ENCODE assay signal across 8 cellular contexts in genomic region chr4:40325406-40326019, GRCh38. TPM values are rescaled to one million over a fixed set of nuclear protein-coding genes. Genes with fewer than 3 reads are reported as not detected.
DNase-seq lines count a peak whose midpoint lies in the region; ATAC-seq, FAIRE-seq and TF ChIP-seq lines count a peak whose summit lies in the region.

No MANE protein-coding gene starts in this region.

- peaks cover 36% of the 10 kb centered on the region for H3K4me1 Mint-ChIP-seq in activated CD8-positive, alpha-beta T cell treated with anti-CD3 and anti-CD28 coated beads, Interleukin-2, amount 10 ng/mL, durations not matched to agents 7 days and 5 days (ENCODE audit: low read depth)
- peaks cover 61% of the 10 kb centered on the region for H3K4me1 Mint-ChIP-seq in neural progenitor cell

- no peak overlapping the region for H3K4me3 ChIP-seq in neural progenitor cell

- H4K20me1 ChIP-seq in neural progenitor cell (ENCODE audit: low read depth), result no peaks in the 10 kb centered on the region

- H3K9ac ChIP-seq in neural progenitor cell, result no peak overlapping the region

- peak; percentile 75 for TF ChIP-seq CTCF in D721Med (IDR thresholded peaks at IDR 0.05; ENCODE audit: insufficient read depth, missing control alignments)
- TF ChIP-seq CTCF in neural progenitor cell (IDR thresholded peaks at IDR 0.05), result peak; percentile 92

- no peak overlapping the region for H3K4me3 Mint-ChIP-seq in activated CD8-positive, alpha-beta T cell treated with anti-CD3 and anti-CD28 coated beads, Interleukin-2, amount 10 ng/mL, durations not matched to agents 7 days and 5 days
- no peak overlapping the region for H3K4me3 Mint-ChIP-seq in neural progenitor cell

- no peaks in the 10 kb centered on the region for H3K9me3 ChIP-seq in neural progenitor cell (ENCODE audit: low read depth)

- no peak overlapping the region for H3K4me2 ChIP-seq in neural progenitor cell

- H3K4me1 ChIP-seq in neural progenitor cell, result peaks cover 4% of the 10 kb centered on the region

- H3K27me3 Mint-ChIP-seq in activated CD8-positive, alpha-beta T cell treated with anti-CD3 and anti-CD28 coated beads, Interleukin-2, amount 10 ng/mL, durations not matched to agents 7 days and 5 days (ENCODE audit: low read depth), result no peaks in the 10 kb centered on the region
- H3K27me3 Mint-ChIP-seq in neural progenitor cell (ENCODE audit: insufficient read depth, low read depth), result peaks cover 7% of the 10 kb centered on the region

- no peak overlapping the region for H2AFZ ChIP-seq in neural progenitor cell (replicated peaks)

- CTCF ChIA-PET in activated CD8-positive, alpha-beta T cell treated with anti-CD3 and anti-CD28 coated beads, Interleukin-2, amount 10 ng/mL, durations not matched to agents 7 days and 5 days (lab: Charles Lee), result interaction anchor here (0.6 to 5.1 kb wide), 59 partner anchors 9 to 820 kb away, joined by 3 to 96 read pairs (median 4); partner anchors contain the start of genes CHRNA9, N4BP2, PDS5A and RHOH

- no peaks in the 10 kb centered on the region for H3F3A ChIP-seq in neural progenitor cell (ENCODE audit: low read depth)

- H3K36me3 Mint-ChIP-seq in activated CD8-positive, alpha-beta T cell treated with anti-CD3 and anti-CD28 coated beads, Interleukin-2, amount 10 ng/mL, durations not matched to agents 7 days and 5 days (ENCODE audit: low read depth), result no peaks in the 10 kb centered on the region
- no peaks in the 10 kb centered on the region for H3K36me3 Mint-ChIP-seq in neural progenitor cell

- TF ChIP-seq POLR2A in erythroblast (IDR thresholded peaks at IDR 0.05; ENCODE audit: low read length), result no peak

- DNase-seq in D721Med (ENCODE audit: insufficient read length, low spot score) (peak; percentile 60), NCI-H69 (lab: John Stamatoyannopoulos, UW) (peak; percentile 71), erythroblast (lab: John Stamatoyannopoulos, UW) (peak; percentile 66 to 67), neural progenitor cell (ENCODE audit: low spot score) (peak; percentile 69), occipital lobe (lab: John Stamatoyannopoulos, UW) (no peak)
- peak; percentile 80 for DNase-seq in activated CD8-positive, alpha-beta T cell treated with anti-CD3 and anti-CD28 coated beads, Interleukin-2, amount 10 ng/mL, durations not matched to agents 7 days and 5 days

- H3K27ac ChIP-seq in neural progenitor cell, result no peak overlapping the region

- POLR2A ChIA-PET in activated CD8-positive, alpha-beta T cell treated with anti-CD3 and anti-CD28 coated beads, Interleukin-2, amount 10 ng/mL, durations not matched to agents 7 days and 5 days (lab: Charles Lee), result interaction anchor here (0.8 to 1.4 kb wide), 6 partner anchors 16 to 269 kb away, joined by 3 to 8 read pairs (median 4); partner anchors contain the start of gene N4BP2

- H3K36me3 ChIP-seq in neural progenitor cell, result no peaks in the 10 kb centered on the region

- H3K27me3 ChIP-seq in neural progenitor cell, result no peaks in the 10 kb centered on the region

- no peaks in the 10 kb centered on the region for H3K9me3 Mint-ChIP-seq in activated CD8-positive, alpha-beta T cell treated with anti-CD3 and anti-CD28 coated beads, Interleukin-2, amount 10 ng/mL, durations not matched to agents 7 days and 5 days (ENCODE audit: insufficient read depth)
- no peaks in the 10 kb centered on the region for H3K9me3 Mint-ChIP-seq in neural progenitor cell

- H3K27ac Mint-ChIP-seq in activated CD8-positive, alpha-beta T cell treated with anti-CD3 and anti-CD28 coated beads, Interleukin-2, amount 10 ng/mL, durations not matched to agents 7 days and 5 days, result peak overlapping the region; percentile 50
- peak overlapping the region; percentile 65 for H3K27ac Mint-ChIP-seq in neural progenitor cell

- no peaks in the 10 kb centered on the region for H3K79me2 ChIP-seq in neural progenitor cell (ENCODE audit: low read depth)

- ATAC-seq in GM19455 (IDR thresholded peaks at IDR 0.05; ENCODE audit: unreplicated experiment), result peak; percentile 92
- ATAC-seq in HG03469 (IDR thresholded peaks at IDR 0.05; ENCODE audit: unreplicated experiment), result peak; percentile 89
- ATAC-seq in activated CD8-positive, alpha-beta T cell treated with anti-CD3 and anti-CD28 coated beads, Interleukin-2, amount 10 ng/mL, durations not matched to agents 7 days and 5 days, result peak; percentile 98

- peak; percentile 58 for FAIRE-seq in D721Med (lab: Jason Lieb, UNC)

RNA-seq across cellular contexts. Expression of gene CHRNA9, which starts 9.6 kb away (rescaled TPM):
- under 1 TPM; 0.26 to 0.82 TPM for total RNA-seq in activated CD8-positive, alpha-beta T cell treated with anti-CD3 and anti-CD28 coated beads, Interleukin-2, amount 10 ng/mL, durations not matched to agents 7 days and 5 days
- total RNA-seq in neural progenitor cell (ENCODE audit: low replicate concordance), result 0.67 and 2.5 TPM in 2 replicates
- total RNA-seq in occipital lobe, result 0.31 TPM
